1 cellular context compared by ENCODE assay signal in the genomic region with DNA sequence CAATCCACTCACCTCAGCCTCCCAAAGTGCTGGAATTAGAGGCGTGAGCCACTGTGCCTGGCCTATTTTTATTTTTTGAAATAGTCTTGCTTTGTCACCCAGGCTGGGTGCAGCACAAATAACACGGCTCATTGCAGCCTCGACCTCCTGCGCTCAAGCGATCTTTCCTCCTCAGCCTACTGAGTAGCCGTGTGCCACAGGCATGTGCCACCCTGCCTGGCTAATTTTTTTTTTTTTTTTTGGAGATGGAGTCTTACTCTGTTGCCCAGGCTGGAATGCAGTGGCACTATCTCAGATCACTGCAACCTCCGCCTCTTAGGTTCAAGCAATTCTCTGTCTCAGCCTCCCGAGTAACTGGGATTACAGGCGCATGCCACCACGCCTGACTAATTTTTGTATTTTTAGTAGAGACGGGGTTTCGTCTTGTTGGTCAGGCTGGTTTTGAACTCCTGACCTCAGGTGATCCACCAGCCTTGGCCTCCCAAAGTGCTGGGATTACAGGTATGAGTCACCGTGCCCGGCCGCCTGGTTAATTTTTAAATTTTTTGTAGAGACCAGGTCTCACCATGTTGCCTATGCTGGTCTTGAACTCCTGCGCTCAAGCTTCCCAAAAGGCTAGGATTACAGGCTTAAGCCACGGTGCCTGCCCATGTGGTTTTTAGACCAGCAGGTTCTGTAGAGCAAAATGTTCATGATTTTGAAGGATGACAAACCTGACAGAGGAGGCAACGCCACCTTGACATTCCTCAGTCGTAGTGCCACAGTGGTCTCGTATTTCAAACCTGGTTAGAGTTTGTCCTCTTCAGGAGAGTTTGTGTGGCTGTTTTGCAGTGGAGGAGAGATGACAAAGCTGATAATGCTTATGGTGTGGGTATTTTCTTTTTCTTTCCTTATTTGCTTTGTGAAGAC.
TF ChIP-seq lines count a peak whose summit lies in the region.

No MANE protein-coding gene starts in this region.

TF ChIP-seq in A549, 52 proteins besides CTCF, POLR2A, EP300 and RAD21 (continued from another document):
- TF ChIP-seq, protein P1, sequence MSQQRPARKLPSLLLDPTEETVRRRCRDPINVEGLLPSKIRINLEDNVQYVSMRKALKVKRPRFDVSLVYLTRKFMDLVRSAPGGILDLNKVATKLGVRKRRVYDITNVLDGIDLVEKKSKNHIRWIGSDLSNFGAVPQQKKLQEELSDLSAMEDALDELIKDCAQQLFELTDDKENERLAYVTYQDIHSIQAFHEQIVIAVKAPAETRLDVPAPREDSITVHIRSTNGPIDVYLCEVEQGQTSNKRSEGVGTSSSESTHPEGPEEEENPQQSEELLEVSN (IDR thresholded peaks at IDR 0.05; ENCODE audit: borderline replicate concordance, low read depth), result peak; percentile 19; the same call in 1 of the 2 replicates
